In genomic region chr2:241576293-241576654, GRCh38 we compare ENCODE assay signal across 1 cellular context.
TF ChIP-seq lines count a peak whose summit lies in the region.

No MANE protein-coding gene starts in this region.

TF ChIP-seq in H1, 55 proteins besides CTCF, POLR2A, EP300 and RAD21:
- peak; percentile 82; the same call in 1 of the 2 replicates for TF ChIP-seq EGR1 (IDR thresholded peaks at IDR 0.05; ENCODE audit: borderline replicate concordance, low read depth, low read length)
- TF ChIP-seq ATF3 (IDR thresholded peaks at IDR 0.05; ENCODE audit: insufficient read depth, low read depth, low read length), result no peak
- TF ChIP-seq SIX5 (IDR thresholded peaks at IDR 0.05; ENCODE audit: low read depth, low read length), result no peak
